Comparison of ENCODE assay signal across 1 cellular context in the genomic region with DNA sequence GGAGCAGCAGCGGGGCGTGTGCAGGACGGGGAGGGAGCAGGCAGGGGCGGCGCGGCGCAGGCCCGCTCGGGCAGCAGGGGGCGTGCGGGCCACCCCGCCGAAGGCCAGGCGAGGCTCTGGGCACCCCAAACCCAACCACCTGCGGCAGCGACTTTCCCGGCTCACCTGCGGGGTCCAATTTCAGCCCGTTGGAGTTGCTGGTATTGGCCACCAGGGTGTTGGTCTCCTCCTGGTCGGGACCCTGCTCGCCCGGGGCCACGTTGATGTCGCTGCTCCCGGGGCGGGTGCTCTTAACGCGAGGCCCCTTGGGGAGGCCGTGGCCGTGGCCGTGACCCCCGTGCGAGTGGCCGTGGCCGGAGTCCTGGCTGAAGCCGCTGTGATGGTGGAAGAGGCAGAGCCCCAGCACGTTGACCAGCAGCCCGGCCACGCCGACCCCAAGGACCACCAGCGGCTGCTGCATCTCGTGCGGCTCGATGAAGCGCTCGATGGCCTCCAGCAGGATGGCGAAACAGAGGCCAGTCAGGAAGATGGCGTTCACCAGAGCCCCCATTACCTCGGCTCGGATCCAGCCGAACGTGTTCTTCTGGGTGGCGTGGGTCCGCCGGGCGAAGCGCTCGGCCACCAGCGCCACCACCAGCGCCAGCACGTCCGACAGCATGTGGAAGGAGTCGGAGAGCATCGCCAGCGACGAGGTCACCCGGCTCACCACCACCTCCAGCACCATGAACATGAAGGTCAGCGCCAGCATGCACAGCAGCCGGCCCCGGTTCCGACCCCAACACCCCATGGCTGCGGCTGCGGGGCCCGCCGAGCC.
TF ChIP-seq lines count a peak whose summit lies in the region.

No MANE protein-coding gene starts in this region.

TF ChIP-seq in K562, 482 proteins besides CTCF, POLR2A, EP300 and RAD21 (continued from another document and continues in another):
- TF ChIP-seq, protein P1, sequence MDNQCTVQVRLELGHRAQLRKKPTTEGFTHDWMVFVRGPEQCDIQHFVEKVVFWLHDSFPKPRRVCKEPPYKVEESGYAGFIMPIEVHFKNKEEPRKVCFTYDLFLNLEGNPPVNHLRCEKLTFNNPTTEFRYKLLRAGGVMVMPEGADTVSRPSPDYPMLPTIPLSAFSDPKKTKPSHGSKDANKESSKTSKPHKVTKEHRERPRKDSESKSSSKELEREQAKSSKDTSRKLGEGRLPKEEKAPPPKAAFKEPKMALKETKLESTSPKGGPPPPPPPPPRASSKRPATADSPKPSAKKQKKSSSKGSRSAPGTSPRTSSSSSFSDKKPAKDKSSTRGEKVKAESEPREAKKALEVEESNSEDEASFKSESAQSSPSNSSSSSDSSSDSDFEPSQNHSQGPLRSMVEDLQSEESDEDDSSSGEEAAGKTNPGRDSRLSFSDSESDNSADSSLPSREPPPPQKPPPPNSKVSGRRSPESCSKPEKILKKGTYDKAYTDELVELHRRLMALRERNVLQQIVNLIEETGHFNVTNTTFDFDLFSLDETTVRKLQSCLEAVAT (IDR thresholded peaks at IDR 0.05), result peak in 1 of 2 experiments; percentile 57; a peak in 2 of 4 replicates
- TF ChIP-seq ZKSCAN1 (IDR thresholded peaks at IDR 0.05; ENCODE audit: low read depth, low read length), result 0 out of 2 replicates have a peak, but pooled peaks have one; percentile 24
- TF ChIP-seq, protein P2, sequence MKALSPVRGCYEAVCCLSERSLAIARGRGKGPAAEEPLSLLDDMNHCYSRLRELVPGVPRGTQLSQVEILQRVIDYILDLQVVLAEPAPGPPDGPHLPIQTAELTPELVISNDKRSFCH (CRISPR knock-in tag; IDR thresholded peaks at IDR 0.05), result no peak
- TF ChIP-seq, protein P2 (tag; IDR thresholded peaks at IDR 0.05), result peak; percentile 36; the same call in 1 of the 2 replicates
- 0 out of 2 replicates have a peak, but pooled peaks have one; percentile 43 for TF ChIP-seq SAFB (IDR thresholded peaks at IDR 0.05; ENCODE audit: borderline replicate concordance, low read depth, low read length)
- TF ChIP-seq NCOR1 (IDR thresholded peaks at IDR 0.05), result no peak
- no peak for TF ChIP-seq SMARCB1 (IDR thresholded peaks at IDR 0.05; ENCODE audit: insufficient read length, low read depth)
- no peak for TF ChIP-seq NFATC3 (IDR thresholded peaks at IDR 0.05)
- peak; percentile 24 for TF ChIP-seq RBM22 (IDR thresholded peaks at IDR 0.05; ENCODE audit: low read depth, low read length, poor library complexity, severe bottlenecking)
- TF ChIP-seq, protein P3, sequence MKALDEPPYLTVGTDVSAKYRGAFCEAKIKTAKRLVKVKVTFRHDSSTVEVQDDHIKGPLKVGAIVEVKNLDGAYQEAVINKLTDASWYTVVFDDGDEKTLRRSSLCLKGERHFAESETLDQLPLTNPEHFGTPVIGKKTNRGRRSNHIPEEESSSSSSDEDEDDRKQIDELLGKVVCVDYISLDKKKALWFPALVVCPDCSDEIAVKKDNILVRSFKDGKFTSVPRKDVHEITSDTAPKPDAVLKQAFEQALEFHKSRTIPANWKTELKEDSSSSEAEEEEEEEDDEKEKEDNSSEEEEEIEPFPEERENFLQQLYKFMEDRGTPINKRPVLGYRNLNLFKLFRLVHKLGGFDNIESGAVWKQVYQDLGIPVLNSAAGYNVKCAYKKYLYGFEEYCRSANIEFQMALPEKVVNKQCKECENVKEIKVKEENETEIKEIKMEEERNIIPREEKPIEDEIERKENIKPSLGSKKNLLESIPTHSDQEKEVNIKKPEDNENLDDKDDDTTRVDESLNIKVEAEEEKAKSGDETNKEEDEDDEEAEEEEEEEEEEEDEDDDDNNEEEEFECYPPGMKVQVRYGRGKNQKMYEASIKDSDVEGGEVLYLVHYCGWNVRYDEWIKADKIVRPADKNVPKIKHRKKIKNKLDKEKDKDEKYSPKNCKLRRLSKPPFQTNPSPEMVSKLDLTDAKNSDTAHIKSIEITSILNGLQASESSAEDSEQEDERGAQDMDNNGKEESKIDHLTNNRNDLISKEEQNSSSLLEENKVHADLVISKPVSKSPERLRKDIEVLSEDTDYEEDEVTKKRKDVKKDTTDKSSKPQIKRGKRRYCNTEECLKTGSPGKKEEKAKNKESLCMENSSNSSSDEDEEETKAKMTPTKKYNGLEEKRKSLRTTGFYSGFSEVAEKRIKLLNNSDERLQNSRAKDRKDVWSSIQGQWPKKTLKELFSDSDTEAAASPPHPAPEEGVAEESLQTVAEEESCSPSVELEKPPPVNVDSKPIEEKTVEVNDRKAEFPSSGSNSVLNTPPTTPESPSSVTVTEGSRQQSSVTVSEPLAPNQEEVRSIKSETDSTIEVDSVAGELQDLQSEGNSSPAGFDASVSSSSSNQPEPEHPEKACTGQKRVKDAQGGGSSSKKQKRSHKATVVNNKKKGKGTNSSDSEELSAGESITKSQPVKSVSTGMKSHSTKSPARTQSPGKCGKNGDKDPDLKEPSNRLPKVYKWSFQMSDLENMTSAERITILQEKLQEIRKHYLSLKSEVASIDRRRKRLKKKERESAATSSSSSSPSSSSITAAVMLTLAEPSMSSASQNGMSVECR (CRISPR knock-in tag; IDR thresholded peaks at IDR 0.05), result peak; percentile 35
- peak; percentile 92 for TF ChIP-seq CTBP1 (IDR thresholded peaks at IDR 0.05; ENCODE audit: borderline replicate concordance)
- TF ChIP-seq, protein P4, sequence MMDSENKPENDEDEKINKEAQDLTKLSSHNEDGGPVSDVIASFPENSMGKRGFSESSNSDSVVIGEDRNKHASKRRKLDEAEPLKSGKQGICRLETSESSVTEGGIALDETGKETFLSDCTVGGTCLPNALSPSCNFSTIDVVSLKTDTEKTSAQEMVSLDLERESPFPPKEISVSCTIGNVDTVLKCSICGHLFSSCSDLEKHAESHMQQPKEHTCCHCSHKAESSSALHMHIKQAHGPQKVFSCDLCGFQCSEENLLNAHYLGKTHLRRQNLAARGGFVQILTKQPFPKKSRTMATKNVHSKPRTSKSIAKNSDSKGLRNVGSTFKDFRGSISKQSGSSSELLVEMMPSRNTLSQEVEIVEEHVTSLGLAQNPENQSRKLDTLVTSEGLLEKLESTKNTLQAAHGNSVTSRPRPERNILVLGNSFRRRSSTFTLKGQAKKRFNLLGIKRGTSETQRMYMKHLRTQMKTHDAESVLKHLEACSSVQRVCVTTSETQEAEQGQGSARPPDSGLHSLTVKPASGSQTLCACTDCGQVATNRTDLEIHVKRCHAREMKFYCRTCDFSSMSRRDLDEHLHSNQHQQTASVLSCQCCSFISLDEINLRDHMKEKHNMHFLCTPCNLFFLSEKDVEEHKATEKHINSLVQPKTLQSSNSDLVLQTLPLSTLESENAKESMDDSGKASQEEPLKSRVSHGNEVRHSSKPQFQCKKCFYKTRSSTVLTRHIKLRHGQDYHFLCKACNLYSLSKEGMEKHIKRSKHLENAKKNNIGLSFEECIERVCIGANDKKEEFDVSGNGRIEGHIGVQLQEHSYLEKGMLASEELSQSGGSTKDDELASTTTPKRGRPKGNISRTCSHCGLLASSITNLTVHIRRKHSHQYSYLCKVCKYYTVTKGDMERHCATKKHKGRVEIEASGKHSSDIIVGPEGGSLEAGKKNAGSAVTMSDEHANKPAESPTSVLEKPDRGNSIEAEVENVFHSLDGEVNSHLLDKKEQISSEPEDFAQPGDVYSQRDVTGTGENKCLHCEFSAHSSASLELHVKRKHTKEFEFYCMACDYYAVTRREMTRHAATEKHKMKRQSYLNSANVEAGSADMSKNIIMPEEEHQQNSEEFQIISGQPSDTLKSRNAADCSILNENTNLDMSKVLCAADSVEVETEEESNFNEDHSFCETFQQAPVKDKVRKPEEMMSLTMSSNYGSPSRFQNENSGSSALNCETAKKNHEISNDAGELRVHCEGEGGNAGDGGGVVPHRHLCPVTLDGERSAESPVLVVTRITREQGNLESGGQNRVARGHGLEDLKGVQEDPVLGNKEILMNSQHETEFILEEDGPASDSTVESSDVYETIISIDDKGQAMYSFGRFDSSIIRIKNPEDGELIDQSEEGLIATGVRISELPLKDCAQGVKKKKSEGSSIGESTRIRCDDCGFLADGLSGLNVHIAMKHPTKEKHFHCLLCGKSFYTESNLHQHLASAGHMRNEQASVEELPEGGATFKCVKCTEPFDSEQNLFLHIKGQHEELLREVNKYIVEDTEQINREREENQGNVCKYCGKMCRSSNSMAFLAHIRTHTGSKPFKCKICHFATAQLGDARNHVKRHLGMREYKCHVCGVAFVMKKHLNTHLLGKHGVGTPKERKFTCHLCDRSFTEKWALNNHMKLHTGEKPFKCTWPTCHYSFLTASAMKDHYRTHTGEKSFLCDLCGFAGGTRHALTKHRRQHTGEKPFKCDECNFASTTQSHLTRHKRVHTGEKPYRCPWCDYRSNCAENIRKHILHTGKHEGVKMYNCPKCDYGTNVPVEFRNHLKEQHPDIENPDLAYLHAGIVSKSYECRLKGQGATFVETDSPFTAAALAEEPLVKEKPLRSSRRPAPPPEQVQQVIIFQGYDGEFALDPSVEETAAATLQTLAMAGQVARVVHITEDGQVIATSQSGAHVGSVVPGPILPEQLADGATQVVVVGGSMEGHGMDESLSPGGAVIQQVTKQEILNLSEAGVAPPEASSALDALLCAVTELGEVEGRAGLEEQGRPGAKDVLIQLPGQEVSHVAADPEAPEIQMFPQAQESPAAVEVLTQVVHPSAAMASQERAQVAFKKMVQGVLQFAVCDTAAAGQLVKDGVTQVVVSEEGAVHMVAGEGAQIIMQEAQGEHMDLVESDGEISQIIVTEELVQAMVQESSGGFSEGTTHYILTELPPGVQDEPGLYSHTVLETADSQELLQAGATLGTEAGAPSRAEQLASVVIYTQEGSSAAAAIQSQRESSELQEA (IDR thresholded peaks at IDR 0.05; ENCODE audit: low read depth), result 0 out of 2 replicates have a peak, but pooled peaks have one; percentile 14
- TF ChIP-seq LCOR (CRISPR knock-in tag; IDR thresholded peaks at IDR 0.05), result peak; percentile 93
- TF ChIP-seq, protein P5, sequence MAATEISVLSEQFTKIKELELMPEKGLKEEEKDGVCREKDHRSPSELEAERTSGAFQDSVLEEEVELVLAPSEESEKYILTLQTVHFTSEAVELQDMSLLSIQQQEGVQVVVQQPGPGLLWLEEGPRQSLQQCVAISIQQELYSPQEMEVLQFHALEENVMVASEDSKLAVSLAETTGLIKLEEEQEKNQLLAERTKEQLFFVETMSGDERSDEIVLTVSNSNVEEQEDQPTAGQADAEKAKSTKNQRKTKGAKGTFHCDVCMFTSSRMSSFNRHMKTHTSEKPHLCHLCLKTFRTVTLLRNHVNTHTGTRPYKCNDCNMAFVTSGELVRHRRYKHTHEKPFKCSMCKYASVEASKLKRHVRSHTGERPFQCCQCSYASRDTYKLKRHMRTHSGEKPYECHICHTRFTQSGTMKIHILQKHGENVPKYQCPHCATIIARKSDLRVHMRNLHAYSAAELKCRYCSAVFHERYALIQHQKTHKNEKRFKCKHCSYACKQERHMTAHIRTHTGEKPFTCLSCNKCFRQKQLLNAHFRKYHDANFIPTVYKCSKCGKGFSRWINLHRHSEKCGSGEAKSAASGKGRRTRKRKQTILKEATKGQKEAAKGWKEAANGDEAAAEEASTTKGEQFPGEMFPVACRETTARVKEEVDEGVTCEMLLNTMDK (IDR thresholded peaks at IDR 0.05; ENCODE audit: borderline replicate concordance, insufficient read depth, low read depth, low read length, poor library complexity, severe bottlenecking), result peak; percentile 94
- TF ChIP-seq CBX3 (IDR thresholded peaks at IDR 0.05; ENCODE audit: borderline replicate concordance in 1 of 2, low read length in 2 of 2), result peak in 1 of 2 experiments; percentile 43; a peak in 1 of 3 replicates
- TF ChIP-seq C11orf30 (IDR thresholded peaks at IDR 0.05; ENCODE audit: low read depth), result no peak
- TF ChIP-seq KDM5B (IDR thresholded peaks at IDR 0.05; ENCODE audit: insufficient replicate concordance, low read depth, low read length), result peak; percentile 40
- TF ChIP-seq ZNF174 (CRISPR knock-in tag; IDR thresholded peaks at IDR 0.05), result no peak
- TF ChIP-seq, protein P6, sequence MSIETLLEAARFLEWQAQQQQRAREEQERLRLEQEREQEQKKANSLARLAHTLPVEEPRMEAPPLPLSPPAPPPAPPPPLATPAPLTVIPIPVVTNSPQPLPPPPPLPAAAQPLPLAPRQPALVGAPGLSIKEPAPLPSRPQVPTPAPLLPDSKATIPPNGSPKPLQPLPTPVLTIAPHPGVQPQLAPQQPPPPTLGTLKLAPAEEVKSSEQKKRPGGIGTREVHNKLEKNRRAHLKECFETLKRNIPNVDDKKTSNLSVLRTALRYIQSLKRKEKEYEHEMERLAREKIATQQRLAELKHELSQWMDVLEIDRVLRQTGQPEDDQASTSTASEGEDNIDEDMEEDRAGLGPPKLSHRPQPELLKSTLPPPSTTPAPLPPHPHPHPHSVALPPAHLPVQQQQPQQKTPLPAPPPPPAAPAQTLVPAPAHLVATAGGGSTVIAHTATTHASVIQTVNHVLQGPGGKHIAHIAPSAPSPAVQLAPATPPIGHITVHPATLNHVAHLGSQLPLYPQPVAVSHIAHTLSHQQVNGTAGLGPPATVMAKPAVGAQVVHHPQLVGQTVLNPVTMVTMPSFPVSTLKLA (conservative IDR thresholded peaks at IDR 0.05), result peak; percentile 69 to 77
- TF ChIP-seq HDAC1 (IDR thresholded peaks at IDR 0.05), result peak in 1 of 2 experiments; percentile 48; a peak in 1 of 4 replicates
- peak; percentile 80; the same call in 1 of the 2 replicates for TF ChIP-seq GABPB1 (CRISPR knock-in tag; IDR thresholded peaks at IDR 0.05)
- TF ChIP-seq, protein P7, sequence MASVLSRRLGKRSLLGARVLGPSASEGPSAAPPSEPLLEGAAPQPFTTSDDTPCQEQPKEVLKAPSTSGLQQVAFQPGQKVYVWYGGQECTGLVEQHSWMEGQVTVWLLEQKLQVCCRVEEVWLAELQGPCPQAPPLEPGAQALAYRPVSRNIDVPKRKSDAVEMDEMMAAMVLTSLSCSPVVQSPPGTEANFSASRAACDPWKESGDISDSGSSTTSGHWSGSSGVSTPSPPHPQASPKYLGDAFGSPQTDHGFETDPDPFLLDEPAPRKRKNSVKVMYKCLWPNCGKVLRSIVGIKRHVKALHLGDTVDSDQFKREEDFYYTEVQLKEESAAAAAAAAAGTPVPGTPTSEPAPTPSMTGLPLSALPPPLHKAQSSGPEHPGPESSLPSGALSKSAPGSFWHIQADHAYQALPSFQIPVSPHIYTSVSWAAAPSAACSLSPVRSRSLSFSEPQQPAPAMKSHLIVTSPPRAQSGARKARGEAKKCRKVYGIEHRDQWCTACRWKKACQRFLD (CRISPR knock-in tag; IDR thresholded peaks at IDR 0.05), result peak; percentile 77; the same call in 1 of the 2 replicates
- TF ChIP-seq, protein P8, sequence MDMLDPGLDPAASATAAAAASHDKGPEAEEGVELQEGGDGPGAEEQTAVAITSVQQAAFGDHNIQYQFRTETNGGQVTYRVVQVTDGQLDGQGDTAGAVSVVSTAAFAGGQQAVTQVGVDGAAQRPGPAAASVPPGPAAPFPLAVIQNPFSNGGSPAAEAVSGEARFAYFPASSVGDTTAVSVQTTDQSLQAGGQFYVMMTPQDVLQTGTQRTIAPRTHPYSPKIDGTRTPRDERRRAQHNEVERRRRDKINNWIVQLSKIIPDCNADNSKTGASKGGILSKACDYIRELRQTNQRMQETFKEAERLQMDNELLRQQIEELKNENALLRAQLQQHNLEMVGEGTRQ (CRISPR knock-in tag; IDR thresholded peaks at IDR 0.05), result no peak
- TF ChIP-seq ZNF583 (CRISPR knock-in tag; IDR thresholded peaks at IDR 0.05), result 0 out of 2 replicates have a peak, but pooled peaks have one; percentile 67
- 0 out of 2 replicates have a peak, but pooled peaks have one; percentile 30 for TF ChIP-seq SOX6 (IDR thresholded peaks at IDR 0.05)
- 0 out of 2 replicates have a peak, but pooled peaks have one; percentile 38 for TF ChIP-seq KLF1 (tag; IDR thresholded peaks at IDR 0.05)
- 0 out of 2 replicates have a peak, but pooled peaks have one; percentile 28 for TF ChIP-seq ZNF165 (CRISPR knock-in tag; IDR thresholded peaks at IDR 0.05; ENCODE audit: borderline replicate concordance)
